In genomic region chr1:53413175-53414001, GRCh38 we compare ENCODE assay signal across 1 cellular context.
TF ChIP-seq lines count a peak whose summit lies in the region.

No MANE protein-coding gene starts in this region.

TF ChIP-seq in GM12878, 131 proteins besides CTCF, POLR2A, EP300 and RAD21 (continued from another document and continues in another):
- no peak for TF ChIP-seq USF2 (IDR thresholded peaks at IDR 0.05; ENCODE audit: borderline replicate concordance, low read depth, low read length)
- TF ChIP-seq CHD2 (IDR thresholded peaks at IDR 0.05; ENCODE audit: borderline replicate concordance, low read depth, low read length), result no peak
- no peak for TF ChIP-seq ZBTB33 (IDR thresholded peaks at IDR 0.05)
- TF ChIP-seq ZNF24 (IDR thresholded peaks at IDR 0.05), result no peak
- peak; percentile 60 for TF ChIP-seq KLF5 (IDR thresholded peaks at IDR 0.05; ENCODE audit: partially characterized antibody)
- TF ChIP-seq NFYA (IDR thresholded peaks at IDR 0.05; ENCODE audit: borderline replicate concordance, low read depth, low read length), result no peak
- no peak for TF ChIP-seq SUZ12 (IDR thresholded peaks at IDR 0.05; ENCODE audit: unreplicated experiment)
- peak; percentile 96 for TF ChIP-seq IKZF1 (conservative IDR thresholded peaks at IDR 0.05)
- peak; percentile 62 for TF ChIP-seq MEF2B (IDR thresholded peaks at IDR 0.05; ENCODE audit: partially characterized antibody, poor library complexity, severe bottlenecking)
- TF ChIP-seq ESRRA (IDR thresholded peaks at IDR 0.05; ENCODE audit: low read length), result no peak
- no peak for TF ChIP-seq BCL3 (IDR thresholded peaks at IDR 0.05; ENCODE audit: borderline replicate concordance, insufficient read depth, low read depth, low read length, poor library complexity, severe bottlenecking)
- no peak for TF ChIP-seq RFX5 (IDR thresholded peaks at IDR 0.05; ENCODE audit: low read depth, low read length)
- TF ChIP-seq NR2F1 (conservative IDR thresholded peaks at IDR 0.05), result peak; percentile 89
- peak; percentile 93 for TF ChIP-seq HDGF (IDR thresholded peaks at IDR 0.05)
- TF ChIP-seq MEF2A (IDR thresholded peaks at IDR 0.05; ENCODE audit: insufficient read depth, low read depth, low read length), result no peak
- no peak; the same call in 1 of the 2 replicates for TF ChIP-seq LARP7 (IDR thresholded peaks at IDR 0.05)
- TF ChIP-seq PBX3 (IDR thresholded peaks at IDR 0.05; ENCODE audit: insufficient replicate concordance, low read depth, low read length), result no peak
- TF ChIP-seq CBFB (IDR thresholded peaks at IDR 0.05; ENCODE audit: low read depth), result peak; percentile 48; the same call in 1 of the 2 replicates
- TF ChIP-seq HDAC6 (IDR thresholded peaks at IDR 0.05; ENCODE audit: unreplicated experiment), result no peak
- peak; percentile 57; the same call in 1 of the 2 replicates for TF ChIP-seq IRF4 (IDR thresholded peaks at IDR 0.05; ENCODE audit: low read depth, low read length)
- TF ChIP-seq SMC3 (IDR thresholded peaks at IDR 0.05; ENCODE audit: borderline replicate concordance, low read length), result no peak
- 0 out of 2 replicates have a peak, but pooled peaks have one; percentile 29 for TF ChIP-seq GABPA (IDR thresholded peaks at IDR 0.05; ENCODE audit: low read depth)
- TF ChIP-seq ELK1 (IDR thresholded peaks at IDR 0.05; ENCODE audit: low read depth, low read length), result no peak
- TF ChIP-seq NFIC (IDR thresholded peaks at IDR 0.05; ENCODE audit: low read depth, low read length), result peak; percentile 87
- TF ChIP-seq E2F4 (IDR thresholded peaks at IDR 0.05; ENCODE audit: low read depth, low read length), result no peak
- TF ChIP-seq BHLHE40 (IDR thresholded peaks at IDR 0.05; ENCODE audit: borderline replicate concordance in 1 of 2, low read depth in 2 of 2, low read length in 1 of 2), result peak in 1 of 2 experiments; percentile 65; a peak in 2 of 4 replicates
- peak; percentile 75; the same call in 1 of the 2 replicates for TF ChIP-seq ATF2 (IDR thresholded peaks at IDR 0.05; ENCODE audit: low read length)
- TF ChIP-seq TARDBP (IDR thresholded peaks at IDR 0.05; ENCODE audit: borderline replicate concordance), result no peak
- TF ChIP-seq EGR1 (IDR thresholded peaks at IDR 0.05; ENCODE audit: borderline replicate concordance in 1 of 2, low read depth in 2 of 2, low read length in 2 of 2), result no peak
- peak; percentile 78 for TF ChIP-seq BMI1 (IDR thresholded peaks at IDR 0.05; ENCODE audit: borderline replicate concordance)
- TF ChIP-seq CREB1 (IDR thresholded peaks at IDR 0.05; ENCODE audit: low read depth), result peak; percentile 62; the same call in 1 of the 2 replicates
- TF ChIP-seq YBX1 (IDR thresholded peaks at IDR 0.05), result no peak
- TF ChIP-seq SPI1 (IDR thresholded peaks at IDR 0.05; ENCODE audit: borderline replicate concordance, insufficient read depth, low read depth, low read length), result no peak
- no peak for TF ChIP-seq MLLT1 (IDR thresholded peaks at IDR 0.05)
- peak; percentile 97 for TF ChIP-seq EED (IDR thresholded peaks at IDR 0.05; ENCODE audit: low read depth)
- peak; percentile 80 for TF ChIP-seq ATF7 (IDR thresholded peaks at IDR 0.05; ENCODE audit: low read depth)
- TF ChIP-seq MYC (IDR thresholded peaks at IDR 0.05; ENCODE audit: insufficient read depth, insufficient read length, insufficient replicate concordance, low read length, severe bottlenecking), result no peak
- no peak for TF ChIP-seq NFXL1 (IDR thresholded peaks at IDR 0.05; ENCODE audit: borderline replicate concordance)
- TF ChIP-seq POU2F2 (IDR thresholded peaks at IDR 0.05; ENCODE audit: borderline replicate concordance, low read depth, low read length), result no peak
- peak; percentile 24; the same call in 1 of the 2 replicates for TF ChIP-seq BACH1 (IDR thresholded peaks at IDR 0.05; ENCODE audit: borderline replicate concordance)
- no peak for TF ChIP-seq RAD51 (IDR thresholded peaks at IDR 0.05)
- no peak for TF ChIP-seq CEBPZ (IDR thresholded peaks at IDR 0.05; ENCODE audit: low read depth, low read length)
- TF ChIP-seq ZBTB4 (CRISPR knock-in tag; IDR thresholded peaks at IDR 0.05), result no peak
- TF ChIP-seq ZSCAN29 (IDR thresholded peaks at IDR 0.05), result 0 out of 2 replicates have a peak, but pooled peaks have one; percentile 15
- TF ChIP-seq KAT2A (conservative IDR thresholded peaks at IDR 0.05; ENCODE audit: control insufficient read depth, low read depth, low read length), result no peak
- TF ChIP-seq FOXM1 (IDR thresholded peaks at IDR 0.05; ENCODE audit: low read depth, low read length), result peak; percentile 72; the same call in 1 of the 2 replicates
- TF ChIP-seq HDAC2 (IDR thresholded peaks at IDR 0.05), result no peak
- 0 out of 2 replicates have a peak, but pooled peaks have one; percentile 14 for TF ChIP-seq TAF1 (IDR thresholded peaks at IDR 0.05; ENCODE audit: borderline replicate concordance, low read depth, low read length)
- peak; percentile 74 for TF ChIP-seq TCF12 (IDR thresholded peaks at IDR 0.05; ENCODE audit: low read depth, low read length)
- no peak for TF ChIP-seq SUPT20H (IDR thresholded peaks at IDR 0.05; ENCODE audit: borderline replicate concordance, control insufficient read depth, low read depth, low read length)
